18 cellular contexts compared by ENCODE assay signal in genomic region chr9:2096376-2096970, GRCh38.
"Had no signal": no experiment of that assay in that cellular context is flagged by ENCODE, and none has a peak within 500 bp of the region (broad histone marks: within the 10 kb centered on the region; RNA-seq: fewer than 3 reads in every experiment).

No MANE protein-coding gene starts in this region.

- H3K27ac ChIP-seq: body of pancreas, coronary artery, pancreas, tibial artery had no signal

- H3K4me3 Mint-ChIP-seq: activated CD4-positive, alpha-beta T cell treated with anti-CD3 and anti-CD28 coated beads, Interleukin-2, amount 10 ng/mL, durations not matched to agents 7 days and 5 days; central memory CD8-positive, alpha-beta T cell; stimulated activated memory B cell treated with anti-CD40 and anti-IgM and Interleukin-4, amounts not matched to agents 10 μg/mL and 1 μg/mL and 100 μg/mL, for 72 hours; T-helper 1 cell treated with Interleukin-12 subunit alpha and Interleukin-12 subunit beta and Interleukin-4 antibody, amounts not matched to agents 30 μg/mL and 1 μg/mL, for 36 hours had no signal

- H3K4me1 ChIP-seq: body of pancreas, pancreas had no signal

- H3K27ac Mint-ChIP-seq: activated CD4-positive, alpha-beta T cell treated with anti-CD3 and anti-CD28 coated beads, Interleukin-2, amount 10 ng/mL, durations not matched to agents 7 days and 5 days; stimulated activated memory B cell treated with anti-CD40 and anti-IgM and Interleukin-4, amounts not matched to agents 10 μg/mL and 1 μg/mL and 100 μg/mL, for 72 hours; T-helper 1 cell treated with Interleukin-12 subunit alpha and Interleukin-12 subunit beta and Interleukin-4 antibody, amounts not matched to agents 30 μg/mL and 1 μg/mL, for 36 hours had no signal

- H3K27me3 Mint-ChIP-seq: activated CD4-positive, alpha-beta T cell treated with anti-CD3 and anti-CD28 coated beads, Interleukin-2, amount 10 ng/mL, durations not matched to agents 7 days and 5 days; central memory CD8-positive, alpha-beta T cell; naive B cell; stimulated activated memory B cell treated with anti-CD40 and anti-IgM and Interleukin-4, amounts not matched to agents 10 μg/mL and 1 μg/mL and 100 μg/mL, for 72 hours had no signal

- DNase-seq: activated CD4-positive, alpha-beta T cell treated with anti-CD3 and anti-CD28 coated beads, Interleukin-2, amount 10 ng/mL, durations not matched to agents 7 days and 5 days; activated CD8-positive, alpha-beta memory T cell treated with anti-CD3 and anti-CD28 coated beads for 24 hours; activated naive CD4-positive, alpha-beta T cell; amniotic stem cell; body of pancreas; effector CD4-positive, alpha-beta T cell; foreskin melanocyte; naive B cell; pancreas; stimulated activated CD4-positive, alpha-beta T cell treated with anti-CD3 and anti-CD28 coated beads, Interleukin-12 subunit alpha, Interleukin-12 subunit beta, amount 100 ng/mL, for 4 hours; stimulated activated CD4-positive, alpha-beta T cell treated with anti-CD3 and anti-CD28 coated beads, Interleukin-2, amount 100 ng/mL, for 24 hours; tibial artery had no signal

- ATAC-seq: body of pancreas; left lobe of liver; pancreas; stimulated activated memory B cell treated with anti-CD40 and anti-IgM and Interleukin-4, amounts not matched to agents 10 μg/mL and 1 μg/mL and 100 μg/mL, for 72 hours had no signal

- H3K4me3 ChIP-seq: body of pancreas, coronary artery, pancreas, tibial artery had no signal

- H3K4me1 Mint-ChIP-seq: activated CD4-positive, alpha-beta T cell treated with anti-CD3 and anti-CD28 coated beads, Interleukin-2, amount 10 ng/mL, durations not matched to agents 7 days and 5 days; stimulated activated memory B cell treated with anti-CD40 and anti-IgM and Interleukin-4, amounts not matched to agents 10 μg/mL and 1 μg/mL and 100 μg/mL, for 72 hours had no signal

- FAIRE-seq: pancreas, urothelium cell line had no signal

- H3K27me3 ChIP-seq: body of pancreas, pancreas, tibial artery had no signal

- H3K9me3 Mint-ChIP-seq: activated CD4-positive, alpha-beta T cell treated with anti-CD3 and anti-CD28 coated beads, Interleukin-2, amount 10 ng/mL, durations not matched to agents 7 days and 5 days; central memory CD8-positive, alpha-beta T cell; naive B cell; T-helper 1 cell treated with Interleukin-12 subunit alpha and Interleukin-12 subunit beta and Interleukin-4 antibody, amounts not matched to agents 30 μg/mL and 1 μg/mL, for 36 hours had no signal
